1 cellular context compared by ENCODE assay signal in genomic region chr11:31815743-31816466, GRCh38.
TF ChIP-seq lines count a peak whose summit lies in the region.

No MANE protein-coding gene starts in this region.

TF ChIP-seq in HepG2, 621 proteins besides CTCF, POLR2A, EP300 and RAD21 (continued from another document):
- TF ChIP-seq, protein P1, sequence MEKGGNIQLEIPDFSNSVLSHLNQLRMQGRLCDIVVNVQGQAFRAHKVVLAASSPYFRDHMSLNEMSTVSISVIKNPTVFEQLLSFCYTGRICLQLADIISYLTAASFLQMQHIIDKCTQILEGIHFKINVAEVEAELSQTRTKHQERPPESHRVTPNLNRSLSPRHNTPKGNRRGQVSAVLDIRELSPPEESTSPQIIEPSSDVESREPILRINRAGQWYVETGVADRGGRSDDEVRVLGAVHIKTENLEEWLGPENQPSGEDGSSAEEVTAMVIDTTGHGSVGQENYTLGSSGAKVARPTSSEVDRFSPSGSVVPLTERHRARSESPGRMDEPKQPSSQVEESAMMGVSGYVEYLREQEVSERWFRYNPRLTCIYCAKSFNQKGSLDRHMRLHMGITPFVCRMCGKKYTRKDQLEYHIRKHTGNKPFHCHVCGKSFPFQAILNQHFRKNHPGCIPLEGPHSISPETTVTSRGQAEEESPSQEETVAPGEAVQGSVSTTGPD (CRISPR knock-in tag; IDR thresholded peaks at IDR 0.05) = no peak
